ENCODE assay signal across 12 cellular contexts in genomic region chrX:41518127-41518840, GRCh38.
DNase-seq lines count a peak whose midpoint lies in the region; ATAC-seq, FAIRE-seq and TF ChIP-seq lines count a peak whose summit lies in the region.
"Had no signal": no experiment of that assay in that cellular context is flagged by ENCODE, and none has a peak within 500 bp of the region (broad histone marks: within the 10 kb centered on the region; RNA-seq: fewer than 3 reads in every experiment).

No MANE protein-coding gene starts in this region.

- H2BK5ac ChIP-seq in H9 (ENCODE audit: insufficient read length, low read length) = peak overlapping the region; percentile 14

- peaks cover 45 to 58% of the 10 kb centered on the region in 2 experiments for H3K9me3 Mint-ChIP-seq in H9
- H3K9me3 Mint-ChIP-seq in activated CD4-positive, alpha-beta memory T cell treated with anti-CD3 and anti-CD28 coated beads for 36 hours = no peaks in the 10 kb centered on the region

- CTCF ChIA-PET in activated CD4-positive, alpha-beta memory T cell treated with anti-CD3 and anti-CD28 coated beads for 36 hours (lab: Charles Lee) = no interaction called here
- CTCF ChIA-PET in GM12878 (lab: Yijun Ruan, JAX) = interaction anchor here (1.0 kb wide), 1 partner anchor 241 kb away, joined by 3 read pairs; no protein-coding TSS in a partner anchor

- no peak overlapping the region for H2BK120ac ChIP-seq in H9 (ENCODE audit: low read depth, low read length, poor library complexity, severe bottlenecking)

- no peaks in the 10 kb centered on the region for H3K27me3 Mint-ChIP-seq in H9 (ENCODE audit: low read depth)
- H3K27me3 Mint-ChIP-seq in activated CD4-positive, alpha-beta memory T cell treated with anti-CD3 and anti-CD28 coated beads for 36 hours = no peaks in the 10 kb centered on the region

- no peak overlapping the region for H2BK15ac ChIP-seq in H9 (ENCODE audit: low read depth, low read length)

- peak; percentile 65 for ATAC-seq in GM12878
- ATAC-seq in Right ventricle myocardium superior (ENCODE audit: poor library complexity) = no peak
- ATAC-seq: Panc1 had no signal

- intact Hi-C loops in activated CD4-positive, alpha-beta memory T cell treated with anti-CD3 and anti-CD28 coated beads for 36 hours (cut with micrococcal nuclease) = loop anchor here (5.0 kb wide), 1 partner anchor 186 kb away; the partner anchor contains the start of gene DDX3X
- intact Hi-C loops in GM12878 (cut with micrococcal nuclease; ENCODE audit: unreplicated experiment) (no loop called here), Right ventricle myocardium superior (cut with DNase I) (no loop called here)

- H2BK12ac ChIP-seq in H9 (ENCODE audit: insufficient read length, low read depth, low read length) = no peak overlapping the region

- H3K36me3 ChIP-seq in GM12878 (ENCODE audit: control insufficient read depth in 2 of 2, insufficient read depth in 2 of 2, low read length in 1 of 2) = no peaks in the 10 kb centered on the region

- H3K18ac ChIP-seq in H9 (ENCODE audit: insufficient read length, low read depth, low read length) = no peak overlapping the region

- H3K79me1 ChIP-seq in H9 (ENCODE audit: insufficient read depth, low read depth, low read length, poor library complexity, severe bottlenecking) = no peaks in the 10 kb centered on the region

- H3K4me3 ChIP-seq in GM12878 = no peak overlapping the region

- H4K91ac ChIP-seq in H9 (ENCODE audit: insufficient read length, low read depth, low read length) = no peak overlapping the region

- H3T11ph ChIP-seq in H9 (ENCODE audit: low read length) = no peak overlapping the region

- no peak overlapping the region for H3K4me2 ChIP-seq in H9 (ENCODE audit: insufficient read depth, insufficient read length, low read length)
- H3K4me2 ChIP-seq in GM12878 (ENCODE audit: control insufficient read depth, insufficient read depth) = no peak overlapping the region

- in situ Hi-C loops in GM12878 (cut with MboI) = no loop called here

- TF ChIP-seq CTCF in H9 (conservative IDR thresholded peaks at IDR 0.05) = no peak
- TF ChIP-seq CTCF in GM12878 (IDR thresholded peaks at IDR 0.05 in 2 of 3, conservative IDR thresholded peaks at IDR 0.05 in 1 of 3; ENCODE audit: control insufficient read depth in 2 of 3, extremely low read depth in 1 of 3, insufficient read depth in 1 of 3, low read depth in 3 of 3, low read length in 3 of 3) = no peak

- no peak overlapping the region for H4K5ac ChIP-seq in H9 (ENCODE audit: insufficient read length, low read depth, low read length)

- H3K4me1 ChIP-seq in H9 (ENCODE audit: insufficient read depth, low read length) (peaks cover 3% of the 10 kb centered on the region; the same call in 1 of the 2 replicates), GM12878 (ENCODE audit: control insufficient read depth, insufficient read depth, low read length) (no peaks in the 10 kb centered on the region)

- no TSS peak for BruUV-seq in GM12878 (replicated peaks; lab: Mats Ljungman, UMichigan)

- H3K79me2 ChIP-seq in H9 (ENCODE audit: insufficient read depth, low read length) (no peaks in the 10 kb centered on the region), GM12878 (ENCODE audit: control insufficient read depth, insufficient read depth, low read length) (no peaks in the 10 kb centered on the region)

- TF ChIP-seq EP300 in GM12878 (IDR thresholded peaks at IDR 0.05; ENCODE audit: borderline replicate concordance in 1 of 2, control insufficient read depth in 1 of 2, low read depth in 2 of 2, low read length in 2 of 2) = no peak

- no peak overlapping the region for H2AK5ac ChIP-seq in H9 (ENCODE audit: insufficient read length, low read length)

- H3K27ac ChIP-seq in H9 (ENCODE audit: insufficient read length, low read depth, low read length) (no peak overlapping the region), GM12878 (ENCODE audit: control insufficient read depth, insufficient read depth) (no peak overlapping the region)

- WGBS in H9 (ENCODE audit: extremely low coverage, insufficient read length, low lambda C conversion rate) = no CpG with 5 or more reads among the region's 9 CpGs
- WGBS in GM12878 (ENCODE audit: insufficient coverage, insufficient replicate concordance, low lambda C conversion rate, missing lambda C conversion rate) = 55% methylated on average over 8 of the region's 9 CpGs

- H3K23ac ChIP-seq in H9 (ENCODE audit: insufficient read length, low read depth, low read length) = no peak overlapping the region

- H3K56ac ChIP-seq in H9 (ENCODE audit: insufficient read length, low read depth, low read length) = no peak overlapping the region

- H3K27ac Mint-ChIP-seq in H9 = no peak overlapping the region
- peak overlapping the region; percentile 50 for H3K27ac Mint-ChIP-seq in activated CD4-positive, alpha-beta memory T cell treated with anti-CD3 and anti-CD28 coated beads for 36 hours

- SMC1A ChIA-PET in GM12878 (lab: Charles Lee; ENCODE audit: uncharacterized antibody, unreplicated experiment) = interaction anchor here (0.6 kb wide), 2 partner anchors 36 to 168 kb away, joined by 3 read pairs; no protein-coding TSS in a partner anchor

- no peak overlapping the region for H4K8ac ChIP-seq in H9 (replicated peaks; ENCODE audit: insufficient read length, low read depth, low read length)

- no peak overlapping the region for H3K4ac ChIP-seq in H9 (ENCODE audit: low read depth, low read length)

- no peak overlapping the region for H3K9ac ChIP-seq in H9 (ENCODE audit: extremely low read depth, insufficient read length, low read length)
- no peak overlapping the region for H3K9ac ChIP-seq in GM12878 (ENCODE audit: control insufficient read depth, insufficient read depth, low read length)

- H3K9me3 ChIP-seq in H9 (ENCODE audit: control insufficient read depth, low read depth, low read length) = no peaks in the 10 kb centered on the region
- H3K9me3 ChIP-seq in GM12878 (replicated peaks; ENCODE audit: control insufficient read depth, insufficient read depth, low read length) = no peaks in the 10 kb centered on the region

- no peak overlapping the region for H2BK20ac ChIP-seq in H9 (ENCODE audit: low read depth, low read length, poor library complexity, severe bottlenecking)

- no peak for TF ChIP-seq POLR2A in GM12878 (IDR thresholded peaks at IDR 0.05; ENCODE audit: low read depth, low read length)

- no peak overlapping the region for H3K14ac ChIP-seq in H9 (ENCODE audit: insufficient read depth, low read length)

- POLR2A ChIA-PET in activated CD4-positive, alpha-beta memory T cell treated with anti-CD3 and anti-CD28 coated beads for 36 hours (lab: Charles Lee) = no interaction called here
- POLR2A ChIA-PET in GM12878 (lab: Charles Lee) = no interaction called here

- RAD21 ChIA-PET in GM12878 (lab: Charles Lee; ENCODE audit: unreplicated experiment) = no interaction called here

- no peaks in the 10 kb centered on the region for H3K23me2 ChIP-seq in H9 (ENCODE audit: insufficient read length, low read depth, low read length, poor library complexity, severe bottlenecking)

- TF ChIP-seq RAD21 in GM12878 (IDR thresholded peaks at IDR 0.05; ENCODE audit: insufficient read depth, low read depth, low read length) = no peak

- H4K20me1 ChIP-seq in H9 (ENCODE audit: control insufficient read depth, insufficient read depth, insufficient read length) = no peaks in the 10 kb centered on the region
- no peaks in the 10 kb centered on the region for H4K20me1 ChIP-seq in GM12878 (ENCODE audit: control insufficient read depth, insufficient read depth)

- peaks cover 28 to 50% of the 10 kb centered on the region in 2 experiments for H3K4me1 Mint-ChIP-seq in H9
- peaks cover 37% of the 10 kb centered on the region for H3K4me1 Mint-ChIP-seq in activated CD4-positive, alpha-beta memory T cell treated with anti-CD3 and anti-CD28 coated beads for 36 hours (ENCODE audit: low read depth)

- H3K36me3 Mint-ChIP-seq in H9 (ENCODE audit: insufficient read depth in 1 of 3, low read depth in 3 of 3) = peaks cover 5 to 13% (median 10%) of the 10 kb centered on the region in 3 experiments; a peak in 6 of 7 replicates
- peaks cover 5% of the 10 kb centered on the region for H3K36me3 Mint-ChIP-seq in activated CD4-positive, alpha-beta memory T cell treated with anti-CD3 and anti-CD28 coated beads for 36 hours

- H3K27me3 ChIP-seq in H9 (ENCODE audit: insufficient read depth, low read length) (no peaks in the 10 kb centered on the region), GM12878 (replicated peaks in 1 of 2; ENCODE audit: control insufficient read depth in 2 of 2, insufficient read depth in 2 of 2, low read length in 1 of 2) (no peaks in the 10 kb centered on the region)

- no peak for FAIRE-seq in GM12878 (lab: Jason Lieb, UNC)
- no peak for FAIRE-seq in GM19239 (lab: Jason Lieb, UNC)
- FAIRE-seq: H1, islet of Langerhans had no signal

- DNase-seq in H9 (no peak), GM12878 (ENCODE audit: low read depth, low spot score) (no peak), NCI-H1092 (lab: John Stamatoyannopoulos, UW) (no peak), nucleus accumbens (lab: John Stamatoyannopoulos, UW) (no peak), GM19239 (ENCODE audit: insufficient read length, low spot score) (no peak), Right ventricle myocardium superior (no peak)
- DNase-seq in activated CD4-positive, alpha-beta memory T cell treated with anti-CD3 and anti-CD28 coated beads for 36 hours = peak; percentile 73
- peak; percentile 39 for DNase-seq in stimulated activated CD4-positive, alpha-beta T cell treated with anti-CD3 and anti-CD28 coated beads, Interleukin-4, amount 100 ng/mL, for 1 hour
- DNase-seq: NCI-H1930 had no signal

- H3K4me3 Mint-ChIP-seq in H9 = no peak overlapping the region
- H3K4me3 Mint-ChIP-seq in activated CD4-positive, alpha-beta memory T cell treated with anti-CD3 and anti-CD28 coated beads for 36 hours = no peak overlapping the region

- H2AFZ ChIP-seq in H9 (ENCODE audit: low read length) (no peak overlapping the region), GM12878 (ENCODE audit: control insufficient read depth, low read depth, low read length) (no peak overlapping the region)

TF ChIP-seq in GM12878, 131 proteins besides CTCF, POLR2A, EP300 and RAD21 (continues in another document):
- TF ChIP-seq FOXM1 (IDR thresholded peaks at IDR 0.05; ENCODE audit: low read depth, low read length) (no peak), MLLT1 (IDR thresholded peaks at IDR 0.05) (no peak), WRNIP1 (IDR thresholded peaks at IDR 0.05; ENCODE audit: borderline replicate concordance, low read depth, low read length) (no peak), STAT3 (IDR thresholded peaks at IDR 0.05; ENCODE audit: low read depth, low read length) (no peak)

Comparison
In these comparisons a context has a peak if more than half of its experiments do, and no peak if none do; other contexts are left out.
1. DNase-seq: peak in activated CD4-positive, alpha-beta memory T cell treated with anti-CD3 and anti-CD28 coated beads for 36 hours (single experiment) and stimulated activated CD4-positive, alpha-beta T cell treated with anti-CD3 and anti-CD28 coated beads, Interleukin-4, amount 100 ng/mL, for 1 hour (single experiment); none in H9 (single experiment), GM12878 (single experiment), NCI-H1092 (single experiment), nucleus accumbens (0 of 56), GM19239 (single experiment) and Right ventricle myocardium superior (single experiment).